ENCODE assay signal across 22 cellular contexts in genomic region chr10:94481410-94481809, GRCh38.
"Had no signal": no experiment of that assay in that cellular context is flagged by ENCODE, and none has a peak within 500 bp of the region (broad histone marks: within the 10 kb centered on the region; RNA-seq: fewer than 3 reads in every experiment).

No MANE protein-coding gene starts in this region.

- H3K27ac ChIP-seq: RWPE1 had no signal

- H3K9me3 ChIP-seq: SK-N-SH had no signal

- H3K4me2 ChIP-seq: SK-N-SH had no signal

- H3K9ac ChIP-seq: SK-N-SH had no signal

- DNase-seq: KBM-7, NCI-H1092, NCI-H1105 treated with DMSO at 0.1 percent for 48 hours, NCI-H1417 treated with DMSO at 0.1 percent for 48 hours, NCI-H146, NCI-H1694 treated with DMSO at 0.1 percent for 48 hours, NCI-H1930, NCI-H2081 treated with DMSO at 0.1 percent for 48 hours, NCI-H2171, NCI-H226, NCI-H446, NCI-H510A, NCI-H524 treated with DMSO at 0.1 percent for 48 hours, NCI-H69, NCI-H774, PC-3, SHP77, SK-N-SH, SW 1271, T-cell had no signal

- ATAC-seq: Panc1, PC-3, T-cell had no signal
